In the genomic region with DNA sequence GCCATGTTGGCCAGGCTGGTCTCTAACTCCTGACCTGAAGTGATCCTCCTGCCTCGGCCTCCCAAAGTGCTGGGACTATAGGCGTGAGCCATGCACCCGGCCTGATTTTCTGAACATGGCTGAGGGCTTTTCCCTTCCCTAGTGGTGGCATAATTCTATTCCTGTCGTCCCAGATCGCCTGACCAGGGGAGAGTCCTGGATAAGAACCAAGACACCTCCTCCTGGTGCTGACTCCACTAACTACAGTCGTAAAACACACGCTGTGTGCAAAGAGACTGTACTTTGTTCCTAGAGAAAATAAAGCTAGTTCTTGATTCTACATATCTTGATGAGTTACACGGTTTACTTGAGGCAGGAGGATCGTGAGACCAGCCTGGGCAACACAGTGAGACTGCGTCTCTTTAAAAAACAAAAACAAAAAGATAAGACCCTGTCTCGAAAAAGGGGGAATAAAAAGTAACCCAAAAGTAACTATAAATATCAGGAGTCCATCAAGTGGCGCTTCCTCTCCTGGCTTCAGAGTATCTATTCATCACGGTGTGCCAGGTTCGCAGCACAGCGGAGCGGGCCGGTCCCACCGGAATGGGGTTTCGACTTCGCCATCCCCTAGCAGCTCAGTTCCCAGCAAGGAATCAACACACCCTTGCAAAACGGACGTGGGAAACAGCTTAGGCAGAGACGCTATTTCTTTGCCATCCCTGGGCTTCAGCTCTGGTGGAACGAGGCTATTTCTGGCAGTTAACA, we compare ENCODE assay signal across 8 cellular contexts. TPM values are rescaled to one million over a fixed set of nuclear protein-coding genes. Genes with fewer than 3 reads are reported as not detected.
DNase-seq lines count a peak whose midpoint lies in the region; FAIRE-seq and TF ChIP-seq lines count a peak whose summit lies in the region.

No MANE protein-coding gene starts in this region.

- H3K4me3 ChIP-seq in SJCRH30 = peak overlapping the region; percentile 94
- H3K4me3 ChIP-seq in epithelial cell of esophagus (ENCODE audit: low read length) = peak overlapping the region; percentile 95

- peaks cover 33% of the 10 kb centered on the region for H3K36me3 Mint-ChIP-seq in nephron progenitor cell (ENCODE audit: low read depth)

- H3K27ac ChIP-seq in SJCRH30 = peak overlapping the region; percentile 69; the same call in 1 of the 2 replicates

- peak; percentile 54 for FAIRE-seq in GM18507 (lab: Jason Lieb, UNC)

- H3K4me3 Mint-ChIP-seq in nephron progenitor cell = peak overlapping the region; percentile 93

- H3K4me1 ChIP-seq in SJCRH30 = no peaks in the 10 kb centered on the region

- H3K9me3 ChIP-seq in SJCRH30 (replicated peaks) = no peaks in the 10 kb centered on the region

- H3K4me1 Mint-ChIP-seq in nephron progenitor cell = peaks cover 39% of the 10 kb centered on the region

- DNase-seq in AG08396 (ENCODE audit: low spot score) = peak; percentile 92
- DNase-seq in GM18507 (ENCODE audit: extremely low spot score, insufficient read length, low read depth) = no peak
- DNase-seq in SJCRH30 = no peak
- DNase-seq in epithelial cell of esophagus (ENCODE audit: low read depth) = peak; percentile 58
- DNase-seq in nephron progenitor cell = no peak
- no peak for DNase-seq in NCI-H128 (lab: John Stamatoyannopoulos, UW; ENCODE audit: unreplicated experiment)
- DNase-seq in middle frontal gyrus (ENCODE audit: extremely low spot score, low spot score) = no peak
- DNase-seq in activated gamma-delta T cell treated with Interleukin-2 at 50 U/mL for 16 hours = no peak

- H3K36me3 ChIP-seq in SJCRH30 = peaks cover 26% of the 10 kb centered on the region

- peaks cover 2% of the 10 kb centered on the region for H3K27me3 Mint-ChIP-seq in nephron progenitor cell (ENCODE audit: low read depth, poor library complexity)

- H3K9me3 Mint-ChIP-seq in nephron progenitor cell = peaks cover 4% of the 10 kb centered on the region

- no peaks in the 10 kb centered on the region for H3K27me3 ChIP-seq in SJCRH30

- H3K27ac Mint-ChIP-seq in nephron progenitor cell = peak overlapping the region; percentile 95

- TF ChIP-seq CTCF in epithelial cell of esophagus (IDR thresholded peaks at IDR 0.05; ENCODE audit: insufficient read depth, low read depth, low read length, missing control alignments) = peak; percentile 47
- TF ChIP-seq CTCF in nephron progenitor cell (IDR thresholded peaks at IDR 0.05) = no peak

RNA-seq across cellular contexts. Expression of a gene that starts 1.0 kb away (rescaled TPM):
- 86.7 and 87.1 TPM in 2 replicates for total RNA-seq in SJCRH30 (2014; rRNA removed; shearing (Covaris generic))

RNA-seq across cellular contexts. Expression of a gene that starts 1.2 kb away (rescaled TPM):
- total RNA-seq in SJCRH30 (2014; rRNA removed; shearing (Covaris generic)) = 32.4 and 33.4 TPM in 2 replicates

RNA-seq across cellular contexts. Expression of a gene that starts 15.7 kb away (rescaled TPM):
- total RNA-seq in SJCRH30 (2014; rRNA removed; shearing (Covaris generic)) = 0.30 TPM in 1 of 2 replicates, not detected in the other

RNA-seq across cellular contexts. Expression of a gene that starts 16.9 kb away (rescaled TPM):
- total RNA-seq in SJCRH30 (2014; rRNA removed; shearing (Covaris generic)) = 2.8 and 4.7 TPM in 2 replicates

RNA-seq across cellular contexts. Expression of a gene that starts 24.4 kb away (rescaled TPM):
- 0.33 and 0.93 TPM in 2 replicates for total RNA-seq in SJCRH30 (2014; rRNA removed; shearing (Covaris generic))

Comparison
In these comparisons a context has a peak if more than half of its experiments do, and no peak if none do; other contexts are left out.
1. DNase-seq: peak in AG08396 (single experiment) and epithelial cell of esophagus (single experiment); none in GM18507 (single experiment), SJCRH30 (0 of 2), nephron progenitor cell (single experiment), NCI-H128 (single experiment), middle frontal gyrus (single experiment) and activated gamma-delta T cell treated with Interleukin-2 at 50 U/mL for 16 hours (single experiment).